16 cellular contexts compared by ENCODE assay signal in genomic region chr2:176642074-176642473, GRCh38.
DNase-seq lines count a peak whose midpoint lies in the region; ATAC-seq, FAIRE-seq and TF ChIP-seq lines count a peak whose summit lies in the region.
"Had no signal": no experiment of that assay in that cellular context is flagged by ENCODE, and none has a peak within 500 bp of the region (broad histone marks: within the 10 kb centered on the region; RNA-seq: fewer than 3 reads in every experiment).

No MANE protein-coding gene starts in this region.

- in situ Hi-C loops in GM23248 (cut with MboI), result no loop called here

- peak overlapping the region; percentile 58 for H3K27ac ChIP-seq in GM23248
- H3K27ac ChIP-seq: heart right ventricle, SK-N-MC, transverse colon had no signal

- CTCF ChIA-PET in T-cell (lab: Charles Lee), result interaction anchor here (0.5 to 1.3 kb wide), 4 partner anchors 9 to 88 kb away, joined by 3 to 5 read pairs (median 3); no protein-coding TSS in a partner anchor
- CTCF ChIA-PET in Calu3 (lab: Charles Lee), result interaction anchor here (0.7 kb wide), 2 partner anchors 9 to 10 kb away, joined by 3 read pairs; no protein-coding TSS in a partner anchor

- no TSS peak for BruUV-seq in Calu3 (replicated peaks; lab: Mats Ljungman, UMichigan)

- peak; percentile 95 for FAIRE-seq in RCC 7860 (lab: Jason Lieb, UNC)
- FAIRE-seq: GM18507 had no signal

- H3F3A ChIP-seq in GM23248 (ENCODE audit: insufficient read depth), result peaks cover 22% of the 10 kb centered on the region

- 0 to 2% methylated on average over 4 of the region's 4 CpGs for WGBS in GM23248 (ENCODE audit: low coverage in 1 of 2, low lambda C conversion rate in 2 of 2, missing lambda C conversion rate in 2 of 2), 2 experiments

- H3K36me3 Mint-ChIP-seq in T-cell (no peaks in the 10 kb centered on the region), Calu3 (ENCODE audit: insufficient read depth, unreplicated experiment) (peaks cover 14% of the 10 kb centered on the region)
- H3K36me3 Mint-ChIP-seq: CD4-positive, alpha-beta memory T cell had no signal

- H4K20me1 ChIP-seq in GM23248 (ENCODE audit: insufficient read depth), result no peaks in the 10 kb centered on the region

- H3K9me2 ChIP-seq in GM23248 (ENCODE audit: insufficient read depth), result no peaks in the 10 kb centered on the region

- no peak overlapping the region for H2AFZ ChIP-seq in GM23248

- POLR2A ChIA-PET in T-cell (lab: Charles Lee), result interaction anchor here in 1 of 2 donors (0.6 kb wide), 1 partner anchor 280 kb away, joined by 3 read pairs; no protein-coding TSS in a partner anchor

- no peak for TF ChIP-seq CTCF in Calu3 (IDR thresholded peaks at IDR 0.05; ENCODE audit: unreplicated experiment)

- peaks cover 18% of the 10 kb centered on the region for H3K79me2 ChIP-seq in GM23248 (ENCODE audit: insufficient read depth)

- DNase-seq in ELR (ENCODE audit: low read depth), result peak; percentile 96
- DNase-seq in GM23248, result peak; percentile 86
- peak; percentile 96 for DNase-seq in RCC 7860 (ENCODE audit: low spot score)
- peak; percentile 84 for DNase-seq in glomerular visceral epithelial cell (ENCODE audit: extremely low spot score)
- no peak for DNase-seq in T-cell
- no peak for DNase-seq in Calu3
- no peak for DNase-seq in stimulated activated CD8-positive, alpha-beta memory T cell treated with anti-CD3 and anti-CD28 coated beads, Interleukin-4, amount 100 ng/mL, for 48 hours
- DNase-seq: activated gamma-delta T cell treated with Interleukin-2 at 50 U/mL for 16 hours; CD4-positive, alpha-beta memory T cell; heart right ventricle; MM.1S; NCI-H446 treated with DMSO at 0.1 percent for 48 hours; transverse colon had no signal

- peak overlapping the region; percentile 22 for H3K4me2 ChIP-seq in GM23248 (ENCODE audit: unreplicated experiment)

- H3K4me3 ChIP-seq in GM23248, result no peak overlapping the region
- H3K4me3 ChIP-seq: heart right ventricle, SK-N-MC, transverse colon had no signal

- H3K9me3 ChIP-seq in GM23248 (ENCODE audit: low read depth), result no peaks in the 10 kb centered on the region
- H3K9me3 ChIP-seq: heart right ventricle, transverse colon had no signal

- H3K9me3 Mint-ChIP-seq in T-cell, result no peaks in the 10 kb centered on the region
- no peaks in the 10 kb centered on the region for H3K9me3 Mint-ChIP-seq in Calu3 (ENCODE audit: low read depth, unreplicated experiment)
- H3K9me3 Mint-ChIP-seq: CD4-positive, alpha-beta memory T cell had no signal

- peaks cover 0 to 6% (median 6%) of the 10 kb centered on the region in 3 donors for H3K4me1 Mint-ChIP-seq in T-cell
- H3K4me1 Mint-ChIP-seq in Calu3 (ENCODE audit: low read depth, unreplicated experiment), result no peaks in the 10 kb centered on the region

- H3K4me3 Mint-ChIP-seq in T-cell (no peak overlapping the region), Calu3 (ENCODE audit: low read depth, unreplicated experiment) (no peak overlapping the region)
- H3K4me3 Mint-ChIP-seq: CD4-positive, alpha-beta memory T cell had no signal

- ATAC-seq in T-cell (replicated peaks in 1 of 4) (no peak), GM18498 (IDR thresholded peaks at IDR 0.05; ENCODE audit: unreplicated experiment) (no peak)
- ATAC-seq: heart right ventricle had no signal

- H3K9ac ChIP-seq in GM23248, result no peak overlapping the region

- H3K27me3 ChIP-seq in GM23248 (replicated peaks; ENCODE audit: insufficient read depth), result no peaks in the 10 kb centered on the region

- H3K27me3 Mint-ChIP-seq in T-cell, result peaks cover 68 to 74% of the 10 kb centered on the region in 2 donors
- H3K27me3 Mint-ChIP-seq in Calu3 (ENCODE audit: unreplicated experiment), result no peaks in the 10 kb centered on the region

- peaks cover 39% of the 10 kb centered on the region for H3K4me1 ChIP-seq in GM23248 (ENCODE audit: insufficient read depth)

- H3K36me3 ChIP-seq in GM23248 (ENCODE audit: low read depth), result no peaks in the 10 kb centered on the region
- H3K36me3 ChIP-seq: heart right ventricle, transverse colon had no signal

- H3K27ac Mint-ChIP-seq in T-cell (no peak overlapping the region), Calu3 (ENCODE audit: unreplicated experiment) (no peak overlapping the region)
- H3K27ac Mint-ChIP-seq: CD4-positive, alpha-beta memory T cell had no signal

- intact Hi-C loops in Calu3 (cut with micrococcal nuclease; ENCODE audit: unreplicated experiment), result no loop called here

Comparison
In these comparisons a context has a peak if more than half of its experiments do, and no peak if none do; other contexts are left out.
1. DNase-seq: peak in ELR (single experiment), GM23248 (single experiment), RCC 7860 (single experiment) and glomerular visceral epithelial cell (single experiment); none in T-cell (0 of 34), Calu3 (single experiment) and stimulated activated CD8-positive, alpha-beta memory T cell treated with anti-CD3 and anti-CD28 coated beads, Interleukin-4, amount 100 ng/mL, for 48 hours (single experiment).